Comparison of ENCODE assay signal across 19 cellular contexts in the genomic region with DNA sequence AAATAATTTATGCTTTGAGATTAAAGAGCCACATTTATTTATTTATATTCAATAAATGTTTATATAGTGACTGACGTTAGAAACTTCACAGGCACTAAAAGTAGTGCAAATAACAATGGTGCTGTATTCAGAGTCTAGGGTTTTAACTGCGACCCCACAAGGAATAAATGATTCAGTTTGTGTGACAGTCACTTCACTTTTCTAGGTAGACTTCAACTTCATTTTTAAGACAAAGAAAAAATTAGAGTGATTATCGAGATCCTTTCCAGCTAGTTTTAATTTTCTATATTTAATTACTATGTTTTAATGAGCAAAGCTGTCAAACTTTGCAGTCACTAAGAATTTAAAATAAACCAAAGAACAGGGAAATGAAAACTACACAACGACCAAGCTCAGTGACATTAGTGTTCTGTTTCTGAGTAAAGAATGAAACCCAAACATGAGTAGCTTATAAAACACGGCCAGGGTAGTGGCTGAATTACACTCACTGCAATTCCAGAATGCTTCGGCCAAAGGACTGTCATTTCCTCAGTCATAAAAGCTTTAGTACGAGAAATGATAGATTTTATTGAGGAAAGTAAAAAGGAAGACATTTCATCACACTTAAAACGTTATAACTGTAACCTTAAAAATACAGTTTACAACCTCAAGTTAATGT. TPM values are rescaled to one million over a fixed set of nuclear protein-coding genes. Genes with fewer than 3 reads are reported as not detected.
DNase-seq lines count a peak whose midpoint lies in the region; ATAC-seq, FAIRE-seq and TF ChIP-seq lines count a peak whose summit lies in the region.
"Had no signal": no experiment of that assay in that cellular context is flagged by ENCODE, and none has a peak within 500 bp of the region (broad histone marks: within the 10 kb centered on the region; RNA-seq: fewer than 3 reads in every experiment).

No MANE protein-coding gene starts in this region.

- peak; percentile 96 for ATAC-seq in mucosa of descending colon
- ATAC-seq: HCT116, Panc1, Right ventricle myocardium inferior had no signal

- in situ Hi-C loops in GM13977 (cut with MboI; ENCODE audit: low pct_unique_long_range_greater_than_20kb, low sequenced_read_pairs, unreplicated experiment): no loop called here

- no peak overlapping the region for H3K27ac ChIP-seq in endothelial cell of umbilical vein (ENCODE audit: insufficient read depth, low read depth, low read length)

- no peak for TF ChIP-seq CTCF in endothelial cell of umbilical vein (IDR thresholded peaks at IDR 0.05; ENCODE audit: extremely low read depth in 1 of 2, insufficient read depth in 1 of 2, low read depth in 1 of 2, low read length in 2 of 2)
- TF ChIP-seq CTCF in mucosa of descending colon (IDR thresholded peaks at IDR 0.05): no peak
- TF ChIP-seq CTCF in GM13977 (IDR thresholded peaks at IDR 0.05; ENCODE audit: extremely low read depth, insufficient read depth, missing control alignments): no peak

- H4K20me1 ChIP-seq in endothelial cell of umbilical vein (replicated peaks; ENCODE audit: control insufficient read depth, extremely low read depth, insufficient read depth, low read length): no peaks in the 10 kb centered on the region

- DNase-seq in MV-4-11 (lab: John Stamatoyannopoulos, UW) (peak; percentile 35), endothelial cell of umbilical vein (ENCODE audit: low read depth, low spot score) (peak; percentile 14), mucosa of descending colon (peak in 1 of 3 donors; percentile 60), amygdala (lab: John Stamatoyannopoulos, UW) (no peak), cerebellar nuclear complex (lab: John Stamatoyannopoulos, UW) (no peak), GM13977 (ENCODE audit: low spot score) (no peak)
- no peak for DNase-seq in activated T-cell treated with anti-CD3 and anti-CD28 coated beads, Interleukin-2, amount 50 U/mL, for 1 hour
- DNase-seq: ACHN; Calu3; CD4-positive, CD25-positive, alpha-beta regulatory T cell; KBM-7; NCI-H1092 treated with DMSO at 0.1 percent for 48 hours; NCI-H1694; NCI-H345; NCI-H69 had no signal

- intact Hi-C loops in endothelial cell of umbilical vein (cut with micrococcal nuclease): no loop called here
- intact Hi-C loops in mucosa of descending colon (cut with DNase I, micrococcal nuclease): no loop called here

- H3K4me2 ChIP-seq in endothelial cell of umbilical vein (ENCODE audit: insufficient read depth, low read length): no peak overlapping the region

- no peaks in the 10 kb centered on the region for H3K9me1 ChIP-seq in endothelial cell of umbilical vein (replicated peaks; ENCODE audit: control insufficient read depth, extremely low read depth, insufficient read depth, low read length)

- POLR2A ChIA-PET in endothelial cell of umbilical vein (lab: Charles Lee): interaction anchor here (0.6 kb wide), 1 partner anchor 47 kb away, joined by 7 read pairs; no protein-coding TSS in a partner anchor

- CTCF ChIA-PET in endothelial cell of umbilical vein (lab: Charles Lee): interaction anchor here (1.0 to 1.1 kb wide), 3 partner anchors 23 to 38 kb away, joined by 3 read pairs; no protein-coding TSS in a partner anchor

- BruUV-seq in endothelial cell of umbilical vein (replicated peaks; lab: Mats Ljungman, UMichigan): no TSS peak

- dilution Hi-C loops in endothelial cell of umbilical vein (cut with MboI; ENCODE audit: extremely low pct_ligation_motif_present, low sequenced_read_pairs): no loop called here

- FAIRE-seq in endothelial cell of umbilical vein (lab: Jason Lieb, UNC): no peak
- FAIRE-seq: GM12892 had no signal

- no peaks in the 10 kb centered on the region for H3K36me3 ChIP-seq in endothelial cell of umbilical vein (ENCODE audit: control insufficient read depth in 2 of 2, extremely low read depth in 1 of 2, insufficient read depth in 2 of 2, low read length in 2 of 2)
- no peaks in the 10 kb centered on the region for H3K36me3 ChIP-seq in mucosa of descending colon (ENCODE audit: low read depth)

- H3K9ac ChIP-seq in endothelial cell of umbilical vein (replicated peaks; ENCODE audit: extremely low read depth, insufficient read depth, low read length): no peak overlapping the region

- no peak for TF ChIP-seq POLR2A in endothelial cell of umbilical vein (IDR thresholded peaks at IDR 0.05; ENCODE audit: low read depth, low read length)

- no peak overlapping the region for H2AFZ ChIP-seq in endothelial cell of umbilical vein (ENCODE audit: low read depth, low read length)

- H3K9me3 ChIP-seq in endothelial cell of umbilical vein (replicated peaks; ENCODE audit: control insufficient read depth, insufficient read depth, low read length): no peaks in the 10 kb centered on the region
- no peaks in the 10 kb centered on the region for H3K9me3 ChIP-seq in mucosa of descending colon

- peaks cover 18% of the 10 kb centered on the region for H3K79me2 ChIP-seq in endothelial cell of umbilical vein (ENCODE audit: control insufficient read depth, insufficient read depth, low read length)

- H3K4me3 ChIP-seq in endothelial cell of umbilical vein (replicated peaks in 1 of 3; ENCODE audit: insufficient read depth in 1 of 3, low read depth in 1 of 3, low read length in 3 of 3) (no peak overlapping the region), mucosa of descending colon (no peak overlapping the region)

- peaks cover 14% of the 10 kb centered on the region for H3K4me1 ChIP-seq in endothelial cell of umbilical vein (ENCODE audit: control insufficient read depth, extremely low read depth, insufficient read depth, low read length)
- peaks cover 26% of the 10 kb centered on the region for H3K4me1 ChIP-seq in mucosa of descending colon (ENCODE audit: low read depth)

- H3K27me3 ChIP-seq in endothelial cell of umbilical vein (ENCODE audit: control insufficient read depth in 2 of 2, insufficient read depth in 2 of 2, low read length in 2 of 2): no peaks in the 10 kb centered on the region

TF ChIP-seq in endothelial cell of umbilical vein, 7 proteins besides CTCF, POLR2A, EP300 and RAD21:
- no peak for TF ChIP-seq JUN (IDR thresholded peaks at IDR 0.05; ENCODE audit: borderline replicate concordance, insufficient read depth, insufficient read length, low read depth)
- TF ChIP-seq EZH2 (IDR thresholded peaks at IDR 0.05; ENCODE audit: borderline replicate concordance, low read depth, low read length, severe bottlenecking): no peak
- TF ChIP-seq MYC (IDR thresholded peaks at IDR 0.05; ENCODE audit: low read depth, low read length): no peak
- no peak for TF ChIP-seq POLR2AphosphoS5 (IDR thresholded peaks at IDR 0.05; ENCODE audit: insufficient read depth, low read depth, low read length)
- TF ChIP-seq, protein P1, sequence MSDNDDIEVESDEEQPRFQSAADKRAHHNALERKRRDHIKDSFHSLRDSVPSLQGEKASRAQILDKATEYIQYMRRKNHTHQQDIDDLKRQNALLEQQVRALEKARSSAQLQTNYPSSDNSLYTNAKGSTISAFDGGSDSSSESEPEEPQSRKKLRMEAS (IDR thresholded peaks at IDR 0.05; ENCODE audit: insufficient read depth, insufficient read length): no peak
- TF ChIP-seq GATA2 (IDR thresholded peaks at IDR 0.05; ENCODE audit: insufficient read depth, insufficient read length, low read depth, low read length): no peak
- TF ChIP-seq FOS (IDR thresholded peaks at IDR 0.05; ENCODE audit: borderline replicate concordance, insufficient read depth, low read length): no peak

RNA-seq across cellular contexts. Expression of a gene that starts 38.6 kb away (rescaled TPM):
- total RNA-seq in endothelial cell of umbilical vein (34.4 and 36.2 TPM in 2 replicates), mucosa of descending colon (100 to 1,000 TPM in 1 of 3 donors, 10 to 100 TPM in 2; 47.0 to 104 (median 73.6) TPM)
- polyA plus RNA-seq in endothelial cell of umbilical vein: 13.1 and 17.2 TPM in 2 replicates
- polyA plus RNA-seq in endothelial cell of umbilical vein (2011; cell fraction: cytosol; rRNA removed): 15.1 and 15.7 TPM in 2 replicates
- 40.0 and 42.2 TPM in 2 replicates for polyA plus RNA-seq in endothelial cell of umbilical vein (2011; cell fraction: nucleus; rRNA removed)
- 28.2 and 34.4 TPM in 2 replicates for polyA plus RNA-seq in endothelial cell of umbilical vein (2012)
- 87.4 and 135 TPM in 2 replicates for polyA minus RNA-seq in endothelial cell of umbilical vein
- 6.7 TPM for polyA minus RNA-seq in endothelial cell of umbilical vein (2011; cell fraction: cytosol; rRNA and poly(A)+ RNA removed)
- 67.8 and 132 TPM in 2 replicates for polyA minus RNA-seq in endothelial cell of umbilical vein (2011; cell fraction: nucleus; rRNA and poly(A)+ RNA removed)

Comparison
In these comparisons a context has a peak if more than half of its experiments do, and no peak if none do; other contexts are left out.
1. DNase-seq: peak in MV-4-11 (single experiment) and endothelial cell of umbilical vein (single experiment); none in amygdala (0 of 56), activated T-cell treated with anti-CD3 and anti-CD28 coated beads, Interleukin-2, amount 50 U/mL, for 1 hour (single experiment), cerebellar nuclear complex (0 of 2) and GM13977 (single experiment).